Comparison of ENCODE assay signal across 8 cellular contexts in genomic region chr16:70437582-70438324, GRCh38. TPM values are rescaled to one million over a fixed set of nuclear protein-coding genes. Genes with fewer than 3 reads are reported as not detected.
DNase-seq lines count a peak whose midpoint lies in the region; ATAC-seq and TF ChIP-seq lines count a peak whose summit lies in the region.

No MANE protein-coding gene starts in this region.

- H4K20me1 ChIP-seq in PC-9 (ENCODE audit: insufficient read depth): no peaks in the 10 kb centered on the region

- peak overlapping the region; percentile 64 for H3K4me2 ChIP-seq in PC-9

- no peak overlapping the region for H2AFZ ChIP-seq in PC-9

- no peaks in the 10 kb centered on the region for H3K79me2 ChIP-seq in PC-9 (ENCODE audit: low read depth)

- POLR2A ChIA-PET in PC-9 (lab: Charles Lee; ENCODE audit: unreplicated experiment): no interaction called here
- POLR2A ChIA-PET in naive thymus-derived CD8-positive, alpha-beta T cell (lab: Charles Lee): interaction anchor here (0.5 to 3.4 kb wide), 14 partner anchors 10 to 351 kb away, joined by 3 to 67 read pairs (median 5); partner anchors contain the start of gene DDX19A

- peaks cover 0 to 12% (median 3%) of the 10 kb centered on the region in 3 donors for H3K36me3 Mint-ChIP-seq in naive thymus-derived CD8-positive, alpha-beta T cell

- TF ChIP-seq CTCF in PC-9 (conservative IDR thresholded peaks at IDR 0.05): no peak

- peak overlapping the region; percentile 89 to 98 (median 96) for H3K4me3 Mint-ChIP-seq in naive thymus-derived CD8-positive, alpha-beta T cell

- H3K9me3 ChIP-seq in PC-9 (ENCODE audit: insufficient read depth, low read depth): no peaks in the 10 kb centered on the region

- no peaks in the 10 kb centered on the region for H3F3A ChIP-seq in PC-9 (ENCODE audit: insufficient read depth, low read depth)

- H3K4me1 Mint-ChIP-seq in naive thymus-derived CD8-positive, alpha-beta T cell: peaks cover 28 to 63% (median 50%) of the 10 kb centered on the region in 4 donors

- no peaks in the 10 kb centered on the region for H3K36me3 ChIP-seq in PC-9 (ENCODE audit: low read depth)

- no peaks in the 10 kb centered on the region for H3K27me3 ChIP-seq in PC-9 (ENCODE audit: insufficient read depth, low read depth)

- H3K9me3 Mint-ChIP-seq in naive thymus-derived CD8-positive, alpha-beta T cell: no peaks in the 10 kb centered on the region

- ATAC-seq in naive thymus-derived CD8-positive, alpha-beta T cell: no peak
- no peak for ATAC-seq in HG03095 (IDR thresholded peaks at IDR 0.05; ENCODE audit: unreplicated experiment)

- peak overlapping the region; percentile 55; the same call in 1 of the 2 replicates for H3K4me3 ChIP-seq in PC-9

- BruUV-seq in PC-9 (replicated peaks; lab: Mats Ljungman, UMichigan): TSS peak; percentile 38

- no peak overlapping the region for H3K27ac ChIP-seq in PC-9

- no peaks in the 10 kb centered on the region for H3K9me2 ChIP-seq in PC-9 (ENCODE audit: insufficient read depth)

- H3K27ac Mint-ChIP-seq in naive thymus-derived CD8-positive, alpha-beta T cell: peak overlapping the region; percentile 83 to 97 (median 95)

- no peaks in the 10 kb centered on the region for H3K27me3 Mint-ChIP-seq in naive thymus-derived CD8-positive, alpha-beta T cell

- DNase-seq in NOMO-1 (lab: John Stamatoyannopoulos, UW; ENCODE audit: unreplicated experiment in 2 of 2): peak; percentile 4 to 11
- DNase-seq in NOMO-1 treated with DMSO at 0.1 percent for 48 hours (lab: John Stamatoyannopoulos, UW; ENCODE audit: unreplicated experiment): no peak
- no peak for DNase-seq in PC-9
- peak; percentile 49 for DNase-seq in dermis blood vessel endothelial cell
- peak in 2 of 10 donors; percentile 18 to 20 for DNase-seq in naive thymus-derived CD8-positive, alpha-beta T cell
- no peak for DNase-seq in DMS153 (lab: John Stamatoyannopoulos, UW)
- DNase-seq in NCI-H187 treated with DMSO at 0.1 percent for 48 hours (lab: John Stamatoyannopoulos, UW): no peak

- H3K4me1 ChIP-seq in PC-9 (replicated peaks; ENCODE audit: insufficient read depth): 0 out of 2 replicates have a peak, but pooled peaks cover 6% of the 10 kb centered on the region

- intact Hi-C loops in PC-9 (cut with micrococcal nuclease; ENCODE audit: unreplicated experiment): loop anchor here (2.0 kb wide), 1 partner anchor 17 kb away; the partner anchor contains the start of gene FCSK

- CTCF ChIA-PET in PC-9 (lab: Charles Lee): interaction anchor here (0.5 kb wide), 1 partner anchor 79 kb away, joined by 5 read pairs; no protein-coding TSS in a partner anchor

RNA-seq across cellular contexts. Expression of gene ST3GAL2, which starts 1.1 kb away (rescaled TPM):
- total RNA-seq in PC-9 (2021) (9.7 and 13.7 TPM in 2 replicates), dermis blood vessel endothelial cell (52.4 and 61.2 TPM in 2 replicates)
- 10 to 100 TPM; 30.5 to 31.9 TPM for total RNA-seq in naive thymus-derived CD8-positive, alpha-beta T cell
- polyA plus RNA-seq in naive thymus-derived CD8-positive, alpha-beta T cell: 10 to 100 TPM; 14.6 to 23.4 (median 16.5) TPM

RNA-seq across cellular contexts. Expression of gene FCSK, which starts 16.6 kb away (rescaled TPM):
- total RNA-seq in PC-9 (2021) (17.0 and 19.3 TPM in 2 replicates), dermis blood vessel endothelial cell (11.2 and 19.9 TPM in 2 replicates)
- total RNA-seq in naive thymus-derived CD8-positive, alpha-beta T cell: 10 to 100 TPM; 35.2 to 39.7 TPM
- polyA plus RNA-seq in naive thymus-derived CD8-positive, alpha-beta T cell: 1 to 10 TPM; 4.5 to 9.6 (median 9.3) TPM

Comparison
In these comparisons a context has a peak if more than half of its experiments do, and no peak if none do; other contexts are left out.
1. DNase-seq: peak in NOMO-1 (2 of 2) and dermis blood vessel endothelial cell (single experiment); none in NOMO-1 treated with DMSO at 0.1 percent for 48 hours (single experiment), PC-9 (0 of 2), DMS153 (single experiment) and NCI-H187 treated with DMSO at 0.1 percent for 48 hours (single experiment).